ENCODE assay signal across 6 cellular contexts in the genomic region with DNA sequence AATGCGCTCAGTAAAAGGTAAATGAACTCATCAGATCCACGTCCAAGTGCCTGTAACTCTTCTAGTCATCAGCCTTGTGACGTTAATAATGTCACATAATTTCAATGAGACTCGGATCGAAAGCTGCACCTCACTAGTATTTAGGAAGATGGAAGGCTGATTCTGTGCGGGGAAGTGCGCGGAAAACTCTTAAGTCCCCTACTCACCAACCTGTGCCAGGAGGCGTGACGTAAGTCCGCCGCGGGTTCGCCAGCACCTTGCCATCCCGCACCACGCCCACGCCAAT. TPM values are rescaled to one million over a fixed set of nuclear protein-coding genes. Genes with fewer than 3 reads are reported as not detected.
DNase-seq lines count a peak whose midpoint lies in the region; TF ChIP-seq lines count a peak whose summit lies in the region.

No MANE protein-coding gene starts in this region.

- peak overlapping the region; percentile 91 for H3K4me3 ChIP-seq in HEK293 (ENCODE audit: low read depth, low read length)
- peak overlapping the region; percentile 80 for H3K4me3 ChIP-seq in effector memory CD4-positive, alpha-beta T cell (ENCODE audit: insufficient read depth, low read depth, low read length, poor library complexity, severe bottlenecking)
- peak overlapping the region; percentile 77 for H3K4me3 ChIP-seq in skeletal muscle satellite cell (ENCODE audit: low read length)

- peak; percentile 94 for DNase-seq in DMS79 (lab: John Stamatoyannopoulos, UW)
- peak; percentile 90 for DNase-seq in NCI-H345 (lab: John Stamatoyannopoulos, UW)
- DNase-seq in effector memory CD4-positive, alpha-beta T cell, result peak; percentile 72 to 82 (median 82)
- DNase-seq in 8988T, result no peak

- TF ChIP-seq CTCF in HEK293 (tag by site-specific recombination; IDR thresholded peaks at IDR 0.05), result no peak

- H3K9ac ChIP-seq in skeletal muscle satellite cell (ENCODE audit: low read depth, low read length), result peak overlapping the region; percentile 90

- no peaks in the 10 kb centered on the region for H3K27me3 ChIP-seq in effector memory CD4-positive, alpha-beta T cell (replicated peaks; ENCODE audit: control insufficient read depth, insufficient read depth, low read length, poor library complexity, severe bottlenecking)
- H3K27me3 ChIP-seq in skeletal muscle satellite cell (ENCODE audit: control insufficient read depth, insufficient read depth, low read length), result no peaks in the 10 kb centered on the region

- peak overlapping the region; percentile 88 for H3K4me2 ChIP-seq in skeletal muscle satellite cell (ENCODE audit: low read length)

- CTCF ChIA-PET in HEK293 (lab: Yijun Ruan, JAX), result interaction anchor here (0.6 to 1.3 kb wide), 4 partner anchors 10 to 152 kb away, joined by 3 to 4 read pairs (median 4); no protein-coding TSS in a partner anchor

- peak overlapping the region; percentile 87 for H3K27ac ChIP-seq in HEK293 (ENCODE audit: extremely low read depth, low read depth, low read length)
- peak overlapping the region; percentile 90 for H3K27ac ChIP-seq in effector memory CD4-positive, alpha-beta T cell (ENCODE audit: insufficient read depth, low read length, poor library complexity, severe bottlenecking)

- no peaks in the 10 kb centered on the region for H3K9me3 ChIP-seq in HEK293 (ENCODE audit: control insufficient read depth, insufficient read depth, low read depth, low read length)
- H3K9me3 ChIP-seq in effector memory CD4-positive, alpha-beta T cell (ENCODE audit: control insufficient read depth, low read length), result no peaks in the 10 kb centered on the region
- no peaks in the 10 kb centered on the region for H3K9me3 ChIP-seq in skeletal muscle satellite cell (replicated peaks; ENCODE audit: low read length)

- H3K36me3 ChIP-seq in HEK293 (ENCODE audit: control insufficient read depth in 2 of 2, insufficient read depth in 1 of 2, low read length in 2 of 2) (peaks cover 50 to 71% of the 10 kb centered on the region in 2 experiments), skeletal muscle satellite cell (ENCODE audit: insufficient read depth, low read length) (peaks cover 45% of the 10 kb centered on the region)
- peaks cover 55% of the 10 kb centered on the region for H3K36me3 ChIP-seq in effector memory CD4-positive, alpha-beta T cell (ENCODE audit: control insufficient read depth, insufficient read depth, low read length)

- H3K4me1 ChIP-seq in HEK293 (ENCODE audit: control insufficient read depth, insufficient read depth, low read length), result no peaks in the 10 kb centered on the region; the same call in none of the 2 replicates
- peaks cover 12% of the 10 kb centered on the region for H3K4me1 ChIP-seq in effector memory CD4-positive, alpha-beta T cell (ENCODE audit: control insufficient read depth, insufficient read depth, low read length, poor library complexity, severe bottlenecking)
- H3K4me1 ChIP-seq in skeletal muscle satellite cell (ENCODE audit: control insufficient read depth, insufficient read depth, low read length), result peaks cover 13% of the 10 kb centered on the region

- POLR2A ChIA-PET in HEK293 (lab: Yijun Ruan, JAX), result interaction anchor here (0.7 to 3.0 kb wide), 9 partner anchors 15 to 144 kb away, joined by 3 to 51 read pairs (median 4); partner anchors contain the start of genes CCNB1IP1, PARP2, PNP and TEP1

TF ChIP-seq in HEK293, 187 proteins besides CTCF, POLR2A, EP300 and RAD21:
- TF ChIP-seq ZNF140 (tag by site-specific recombination; IDR thresholded peaks at IDR 0.05), result no peak
- TF ChIP-seq ZNF76 (tag by site-specific recombination; IDR thresholded peaks at IDR 0.05; ENCODE audit: borderline replicate concordance, low read depth), result no peak
- TF ChIP-seq ZNF169 (tag by site-specific recombination; IDR thresholded peaks at IDR 0.05), result no peak
- TF ChIP-seq ZNF157 (tag by site-specific recombination; IDR thresholded peaks at IDR 0.05), result no peak
- TF ChIP-seq SCRT2 (tag by site-specific recombination; IDR thresholded peaks at IDR 0.05), result 0 out of 2 replicates have a peak, but pooled peaks have one; percentile 12
- TF ChIP-seq ZNF202 (tag by site-specific recombination; IDR thresholded peaks at IDR 0.05; ENCODE audit: borderline replicate concordance), result no peak
- peak; percentile 67; the same call in 1 of the 2 replicates for TF ChIP-seq ZNF10 (tag by site-specific recombination; IDR thresholded peaks at IDR 0.05)
- TF ChIP-seq ZNF404 (tag by site-specific recombination; IDR thresholded peaks at IDR 0.05), result no peak
- TF ChIP-seq, protein P1, sequence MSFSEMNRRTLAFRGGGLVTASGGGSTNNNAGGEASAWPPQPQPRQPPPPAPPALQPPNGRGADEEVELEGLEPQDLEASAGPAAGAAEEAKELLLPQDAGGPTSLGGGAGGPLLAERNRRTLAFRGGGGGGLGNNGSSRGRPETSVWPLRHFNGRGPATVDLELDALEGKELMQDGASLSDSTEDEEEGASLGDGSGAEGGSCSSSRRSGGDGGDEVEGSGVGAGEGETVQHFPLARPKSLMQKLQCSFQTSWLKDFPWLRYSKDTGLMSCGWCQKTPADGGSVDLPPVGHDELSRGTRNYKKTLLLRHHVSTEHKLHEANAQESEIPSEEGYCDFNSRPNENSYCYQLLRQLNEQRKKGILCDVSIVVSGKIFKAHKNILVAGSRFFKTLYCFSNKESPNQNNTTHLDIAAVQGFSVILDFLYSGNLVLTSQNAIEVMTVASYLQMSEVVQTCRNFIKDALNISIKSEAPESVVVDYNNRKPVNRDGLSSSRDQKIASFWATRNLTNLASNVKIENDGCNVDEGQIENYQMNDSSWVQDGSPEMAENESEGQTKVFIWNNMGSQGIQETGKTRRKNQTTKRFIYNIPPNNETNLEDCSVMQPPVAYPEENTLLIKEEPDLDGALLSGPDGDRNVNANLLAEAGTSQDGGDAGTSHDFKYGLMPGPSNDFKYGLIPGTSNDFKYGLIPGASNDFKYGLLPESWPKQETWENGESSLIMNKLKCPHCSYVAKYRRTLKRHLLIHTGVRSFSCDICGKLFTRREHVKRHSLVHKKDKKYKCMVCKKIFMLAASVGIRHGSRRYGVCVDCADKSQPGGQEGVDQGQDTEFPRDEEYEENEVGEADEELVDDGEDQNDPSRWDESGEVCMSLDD (tag by site-specific recombination; IDR thresholded peaks at IDR 0.05), result no peak
- TF ChIP-seq ZNF335 (tag by site-specific recombination; conservative IDR thresholded peaks at IDR 0.05), result no peak
- peak; percentile 90 for TF ChIP-seq ZNF629 (tag by site-specific recombination; IDR thresholded peaks at IDR 0.05)
- TF ChIP-seq ZNF571 (tag by site-specific recombination; IDR thresholded peaks at IDR 0.05), result no peak
- no peak for TF ChIP-seq ZNF645 (tag by site-specific recombination; IDR thresholded peaks at IDR 0.05)
- no peak for TF ChIP-seq ZNF366 (tag by site-specific recombination; conservative IDR thresholded peaks at IDR 0.05)
- TF ChIP-seq ZNF843 (tag by site-specific recombination; IDR thresholded peaks at IDR 0.05), result no peak
- TF ChIP-seq ZNF292 (tag by site-specific recombination; IDR thresholded peaks at IDR 0.05; ENCODE audit: borderline replicate concordance, low read depth), result no peak
- no peak for TF ChIP-seq YY1 (tag by site-specific recombination; IDR thresholded peaks at IDR 0.05)
- no peak for TF ChIP-seq ZNF707 (tag by site-specific recombination; IDR thresholded peaks at IDR 0.05)
- TF ChIP-seq ZNF664 (tag by site-specific recombination; IDR thresholded peaks at IDR 0.05), result no peak
- no peak for TF ChIP-seq KLF8 (tag by site-specific recombination; IDR thresholded peaks at IDR 0.05)
- TF ChIP-seq ZBTB21 (tag by site-specific recombination; IDR thresholded peaks at IDR 0.05), result peak; percentile 55; the same call in 1 of the 2 replicates
- TF ChIP-seq ATF2 (tag by site-specific recombination; IDR thresholded peaks at IDR 0.05; ENCODE audit: low read depth), result peak; percentile 28; the same call in 1 of the 2 replicates

RNA-seq across cellular contexts. Expression of gene OSGEP, which starts 0.3 kb away (rescaled TPM):
- total RNA-seq in skeletal muscle satellite cell (2012; rRNA removed), result 26.4 and 28.2 TPM in 2 replicates

RNA-seq across cellular contexts. Expression of gene APEX1, which starts 0.7 kb away (rescaled TPM):
- 35.7 and 37.8 TPM in 2 replicates for total RNA-seq in skeletal muscle satellite cell (2012; rRNA removed)

RNA-seq across cellular contexts. Expression of gene PIP4P1, which starts 6.9 kb away (rescaled TPM):
- 16.6 and 20.0 TPM in 2 replicates for total RNA-seq in skeletal muscle satellite cell (2012; rRNA removed)

RNA-seq across cellular contexts. Expression of gene PNP, which starts 14.9 kb away (rescaled TPM):
- 116 and 131 TPM in 2 replicates for total RNA-seq in skeletal muscle satellite cell (2012; rRNA removed)

RNA-seq across cellular contexts. Expression of gene KLHL33, which starts 18.3 kb away (rescaled TPM):
- total RNA-seq in skeletal muscle satellite cell (2012; rRNA removed), result under 0.01 and 0.25 TPM in 2 replicates
